Comparison of ENCODE assay signal across 11 cellular contexts in the genomic region with DNA sequence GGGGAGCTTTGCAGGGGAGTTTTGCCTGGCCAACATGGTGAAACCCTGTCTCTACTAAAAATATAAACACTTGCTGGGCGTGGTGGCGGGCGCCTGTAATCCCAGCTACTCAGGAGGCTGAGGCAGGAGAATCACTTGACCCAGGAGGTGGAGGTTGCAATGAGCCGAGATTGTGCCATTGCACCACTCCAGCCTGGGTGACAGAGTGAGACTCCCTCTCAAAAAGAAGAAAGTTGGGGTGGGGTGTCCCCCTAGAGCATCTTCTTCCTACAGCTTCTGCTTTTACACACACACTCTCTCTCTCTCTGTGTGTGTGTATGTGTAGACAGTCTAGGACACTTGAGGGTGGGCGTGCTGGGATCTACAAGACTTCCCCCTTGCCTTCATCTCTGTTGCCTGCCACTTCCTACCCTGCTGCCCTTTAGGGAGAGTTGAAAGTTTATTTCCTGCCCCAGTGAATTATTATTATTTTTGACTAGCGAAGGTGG. TPM values are rescaled to one million over a fixed set of nuclear protein-coding genes. Genes with fewer than 3 reads are reported as not detected.
DNase-seq lines count a peak whose midpoint lies in the region; ATAC-seq and TF ChIP-seq lines count a peak whose summit lies in the region.
"Had no signal": no experiment of that assay in that cellular context is flagged by ENCODE, and none has a peak within 500 bp of the region (broad histone marks: within the 10 kb centered on the region; RNA-seq: fewer than 3 reads in every experiment).

No MANE protein-coding gene starts in this region.

- peaks cover 15% of the 10 kb centered on the region for H3K4me1 Mint-ChIP-seq in Caco-2 (ENCODE audit: low read depth, unreplicated experiment)
- H3K4me1 Mint-ChIP-seq in GM23338 = peaks cover 19% of the 10 kb centered on the region

- no peaks in the 10 kb centered on the region for H3K36me3 ChIP-seq in Caco-2 (ENCODE audit: control insufficient read depth, insufficient read depth, low read length)
- no peaks in the 10 kb centered on the region; the same call in 1 of the 2 replicates for H3K36me3 ChIP-seq in GM23338 (ENCODE audit: insufficient read depth)
- H3K36me3 ChIP-seq in OCI-LY3 (replicated peaks; ENCODE audit: low read depth, low read length) = no peaks in the 10 kb centered on the region
- no peaks in the 10 kb centered on the region for H3K36me3 ChIP-seq in left lung

- POLR2A ChIA-PET in Caco-2 (lab: Charles Lee) = no interaction called here

- H3K4me3 Mint-ChIP-seq in Caco-2 (ENCODE audit: unreplicated experiment) = no peak overlapping the region
- H3K4me3 Mint-ChIP-seq in GM23338 = no peak overlapping the region; the same call in 2 of the 3 replicates

- H3K9ac ChIP-seq in OCI-LY3 (ENCODE audit: low read length) = no peak overlapping the region; the same call in 1 of the 2 replicates

- no peak for TF ChIP-seq POLR2A in erythroblast (IDR thresholded peaks at IDR 0.05; ENCODE audit: low read length)

- ATAC-seq in GM23338 (no peak; the same call in 2 of the 3 replicates), left lung (peak; percentile 21)

- H3K27me3 ChIP-seq in Caco-2 (replicated peaks; ENCODE audit: control insufficient read depth, insufficient read depth, low read length) = no peaks in the 10 kb centered on the region
- no peaks in the 10 kb centered on the region for H3K27me3 ChIP-seq in GM23338 (ENCODE audit: insufficient read depth)
- H3K27me3 ChIP-seq in OCI-LY3 (ENCODE audit: low read depth, low read length) = no peaks in the 10 kb centered on the region
- H3K27me3 ChIP-seq in left lung = no peaks in the 10 kb centered on the region
- H3K27me3 ChIP-seq: body of pancreas had no signal

- H3F3A ChIP-seq in GM23338 (replicated peaks; ENCODE audit: low read depth) = no peaks in the 10 kb centered on the region

- H3K27me3 Mint-ChIP-seq in Caco-2 (ENCODE audit: insufficient read depth, unreplicated experiment) (no peaks in the 10 kb centered on the region), GM23338 (ENCODE audit: insufficient read depth, low read depth, poor library complexity) (peaks cover 11% of the 10 kb centered on the region)

- 0 out of 2 replicates have a peak, but pooled peaks cover 4% of the 10 kb centered on the region for H3K9me2 ChIP-seq in GM23338 (ENCODE audit: insufficient read depth)

- DNase-seq in Caco-2 (no peak), GM23338 (ENCODE audit: low spot score) (no peak), left lung (no peak), NCI-H2196 treated with DMSO at 0.1 percent for 48 hours (lab: John Stamatoyannopoulos, UW; ENCODE audit: unreplicated experiment) (no peak), erythroblast (lab: John Stamatoyannopoulos, UW) (no peak), SKM-1 (lab: John Stamatoyannopoulos, UW; ENCODE audit: unreplicated experiment) (no peak), caudate nucleus (lab: John Stamatoyannopoulos, UW) (no peak)
- DNase-seq: left cardiac atrium had no signal

- H3K79me2 ChIP-seq in GM23338 (replicated peaks; ENCODE audit: insufficient read depth) (no peaks in the 10 kb centered on the region), OCI-LY3 (ENCODE audit: low read length) (no peaks in the 10 kb centered on the region)

- BruUV-seq in Caco-2 (replicated peaks; lab: Mats Ljungman, UMichigan) = no TSS peak

- H3K27ac ChIP-seq in GM23338 (ENCODE audit: low read depth) (no peak overlapping the region), OCI-LY3 (ENCODE audit: low read length) (peak overlapping the region; percentile 90), left lung (peak overlapping the region in 1 of 2 donors; percentile 67), caudate nucleus (ENCODE audit: low read depth, low read length) (no peak overlapping the region)

- TF ChIP-seq CTCF in Caco-2 (IDR thresholded peaks at IDR 0.05; ENCODE audit: insufficient read depth in 1 of 2, low read depth in 1 of 2, low read length in 1 of 2, severe bottlenecking in 1 of 2, unreplicated experiment in 1 of 2) (no peak), GM23338 (conservative IDR thresholded peaks at IDR 0.05; ENCODE audit: low read depth in 2 of 2) (no peak), OCI-LY3 (IDR thresholded peaks at IDR 0.05; ENCODE audit: low read depth, low read length) (no peak), left lung (IDR thresholded peaks at IDR 0.05) (no peak)

- CTCF ChIA-PET in Caco-2 (lab: Charles Lee) = no interaction called here

- H3K36me3 Mint-ChIP-seq in Caco-2 (ENCODE audit: insufficient read depth, unreplicated experiment) (peaks cover 4% of the 10 kb centered on the region), GM23338 (ENCODE audit: low read depth) (no peaks in the 10 kb centered on the region)

- peak overlapping the region; percentile 68 for H3K4me2 ChIP-seq in GM23338
- H3K4me2 ChIP-seq in OCI-LY3 (ENCODE audit: low read length) = peak overlapping the region; percentile 83

- H3K9me3 ChIP-seq in Caco-2 (no peaks in the 10 kb centered on the region), OCI-LY3 (ENCODE audit: insufficient read depth, low read length) (no peaks in the 10 kb centered on the region), left lung (no peaks in the 10 kb centered on the region)
- H3K9me3 ChIP-seq: body of pancreas had no signal

- intact Hi-C loops in Caco-2 (cut with micrococcal nuclease; ENCODE audit: unreplicated experiment) (no loop called here), left lung (cut with DNase I) (no loop called here)

- H2AFZ ChIP-seq in GM23338 (peak overlapping the region; percentile 88), OCI-LY3 (ENCODE audit: low read depth, low read length) (peak overlapping the region; percentile 58)

- H3K27ac Mint-ChIP-seq in Caco-2 (ENCODE audit: unreplicated experiment) = peak overlapping the region; percentile 62
- peak overlapping the region; percentile 93 for H3K27ac Mint-ChIP-seq in GM23338
- H3K27ac Mint-ChIP-seq: progenitor cell of endocrine pancreas had no signal

- H4K20me1 ChIP-seq in GM23338 (replicated peaks; ENCODE audit: insufficient read depth) (no peaks in the 10 kb centered on the region), OCI-LY3 (ENCODE audit: insufficient read depth, low read length) (no peaks in the 10 kb centered on the region)

- no peaks in the 10 kb centered on the region for H3K9me3 Mint-ChIP-seq in Caco-2 (ENCODE audit: unreplicated experiment)
- H3K9me3 Mint-ChIP-seq in GM23338 = no peaks in the 10 kb centered on the region

- H3K4me1 ChIP-seq in Caco-2 (peaks cover 16% of the 10 kb centered on the region), GM23338 (ENCODE audit: insufficient read depth) (peaks cover 6% of the 10 kb centered on the region), OCI-LY3 (ENCODE audit: low read length) (peaks cover 27% of the 10 kb centered on the region), left lung (peaks cover 8 to 21% of the 10 kb centered on the region in 2 donors)

- no peak overlapping the region for H3K4me3 ChIP-seq in Caco-2 (ENCODE audit: low read depth, low read length)
- no peak overlapping the region for H3K4me3 ChIP-seq in GM23338
- peak overlapping the region; percentile 47; the same call in 1 of the 2 replicates for H3K4me3 ChIP-seq in OCI-LY3 (ENCODE audit: low read length)
- H3K4me3 ChIP-seq in left lung = no peak overlapping the region
- H3K4me3 ChIP-seq: body of pancreas had no signal

RNA-seq across cellular contexts. Expression of a gene that starts 21.7 kb away (rescaled TPM):
- total RNA-seq in Caco-2 (2022) (1.2 and 1.8 TPM in 2 replicates), left lung (10 to 100 TPM; 26.6 to 29.0 TPM)
- total RNA-seq in GM23338 (2014; rRNA removed; shearing (Covaris generic)) = 13.3 and 14.5 TPM in 2 replicates
- polyA plus RNA-seq in GM23338 (2016; fragmentation: Nextera tagmentation; extraction: Ambion mirVana) = 17.5 and 18.0 TPM in 2 replicates

RNA-seq across cellular contexts. Expression of a gene that starts 58.3 kb away (rescaled TPM):
- total RNA-seq in Caco-2 (2022) (78.0 and 78.8 TPM in 2 replicates), left lung (10 to 100 TPM; 28.9 to 36.6 TPM)
- total RNA-seq in GM23338 (2014; rRNA removed; shearing (Covaris generic)) = 32.8 and 34.1 TPM in 2 replicates
- 30.1 and 30.6 TPM in 2 replicates for polyA plus RNA-seq in GM23338 (2016; fragmentation: Nextera tagmentation; extraction: Ambion mirVana)
